Comparison of ENCODE assay signal across 1 cellular context in genomic region chr11:67451658-67451976, GRCh38.
TF ChIP-seq lines count a peak whose summit lies in the region.

No MANE protein-coding gene starts in this region.

TF ChIP-seq in IMR-90, 13 proteins besides CTCF, POLR2A, EP300 and RAD21:
- no peak for TF ChIP-seq FOS (IDR thresholded peaks at IDR 0.05; ENCODE audit: low read depth, low read length)
- TF ChIP-seq ELK1 (IDR thresholded peaks at IDR 0.05; ENCODE audit: borderline replicate concordance, low read depth, low read length) = no peak
- no peak for TF ChIP-seq MAFK (IDR thresholded peaks at IDR 0.05; ENCODE audit: low read depth, low read length)
- TF ChIP-seq CHD1 (IDR thresholded peaks at IDR 0.05; ENCODE audit: low read depth, low read length) = no peak
- no peak for TF ChIP-seq MXI1 (IDR thresholded peaks at IDR 0.05; ENCODE audit: borderline replicate concordance, low read depth, low read length)
- no peak for TF ChIP-seq CEBPB (IDR thresholded peaks at IDR 0.05; ENCODE audit: low read depth, low read length)
- TF ChIP-seq RCOR1 (IDR thresholded peaks at IDR 0.05; ENCODE audit: insufficient replicate concordance, low read length) = no peak
- no peak for TF ChIP-seq BHLHE40 (IDR thresholded peaks at IDR 0.05; ENCODE audit: low read depth, low read length)
- TF ChIP-seq RFX5 (IDR thresholded peaks at IDR 0.05; ENCODE audit: low read depth, low read length) = no peak
- no peak for TF ChIP-seq MAZ (IDR thresholded peaks at IDR 0.05; ENCODE audit: borderline replicate concordance, low read depth, low read length)
- no peak for TF ChIP-seq SMC3 (IDR thresholded peaks at IDR 0.05; ENCODE audit: low read depth, low read length)
- no peak for TF ChIP-seq NFE2L2 (IDR thresholded peaks at IDR 0.05; ENCODE audit: low read depth, low read length)
- TF ChIP-seq USF2 (IDR thresholded peaks at IDR 0.05; ENCODE audit: low read depth, low read length) = no peak
TF ChIP-seq in IMR-90: peak in this region for 0.
